8 cellular contexts compared by ENCODE assay signal in genomic region chr3:137792633-137793271, GRCh38. TPM values are rescaled to one million over a fixed set of nuclear protein-coding genes. Genes with fewer than 3 reads are reported as not detected.
A peak's percentile ranks its signal among the peaks of the same experiment; 100 is the strongest.
DNase-seq lines count a peak whose midpoint lies in the region; ATAC-seq lines count a peak whose summit lies in the region.
"Had no signal": no experiment of that assay in that cellular context is flagged by ENCODE, and none has a peak within 500 bp of the region (broad histone marks: within the 10 kb centered on the region; RNA-seq: fewer than 3 reads in every experiment).

No MANE protein-coding gene starts in this region.

- H3K9me3 ChIP-seq in adipocyte (ENCODE audit: control insufficient read depth, low read length) = no peaks in the 10 kb centered on the region

- ATAC-seq in GM18867 (IDR thresholded peaks at IDR 0.05; ENCODE audit: unreplicated experiment) = no peak

- H3K27me3 ChIP-seq in adipocyte (replicated peaks; ENCODE audit: control insufficient read depth, insufficient read depth, low read length) = peaks cover 4% of the 10 kb centered on the region

- H3K4me3 Mint-ChIP-seq in activated T-helper 1 cell treated with anti-CD3 and anti-CD28 coated beads, Interleukin-12 subunit alpha, Interleukin-12 subunit beta, Interleukin-2, Interleukin-4 antibody, amounts not matched to agents 30 ng/mL and 10 ng/mL and 1 ng/mL, durations not matched to agents 14 hours and 24 hours and 36 hours = no peak overlapping the region
- H3K4me3 Mint-ChIP-seq: T-helper 1 cell treated with Interleukin-12 subunit alpha and Interleukin-12 subunit beta and Interleukin-4 antibody, amounts not matched to agents 30 μg/mL and 1 μg/mL, for 36 hours had no signal

- no peaks in the 10 kb centered on the region for H3K4me1 ChIP-seq in adipocyte (ENCODE audit: control insufficient read depth, insufficient read depth, low read length)

- H3K36me3 Mint-ChIP-seq in activated T-helper 1 cell treated with anti-CD3 and anti-CD28 coated beads, Interleukin-12 subunit alpha, Interleukin-12 subunit beta, Interleukin-2, Interleukin-4 antibody, amounts not matched to agents 30 ng/mL and 10 ng/mL and 1 ng/mL, durations not matched to agents 14 hours and 24 hours and 36 hours (ENCODE audit: low read depth) = no peaks in the 10 kb centered on the region

- no peaks in the 10 kb centered on the region for H3K4me1 Mint-ChIP-seq in activated T-helper 1 cell treated with anti-CD3 and anti-CD28 coated beads, Interleukin-12 subunit alpha, Interleukin-12 subunit beta, Interleukin-2, Interleukin-4 antibody, amounts not matched to agents 30 ng/mL and 10 ng/mL and 1 ng/mL, durations not matched to agents 14 hours and 24 hours and 36 hours (ENCODE audit: low read depth)

- H3K27ac Mint-ChIP-seq in activated T-helper 1 cell treated with anti-CD3 and anti-CD28 coated beads, Interleukin-12 subunit alpha, Interleukin-12 subunit beta, Interleukin-2, Interleukin-4 antibody, amounts not matched to agents 30 ng/mL and 10 ng/mL and 1 ng/mL, durations not matched to agents 14 hours and 24 hours and 36 hours = no peak overlapping the region
- H3K27ac Mint-ChIP-seq: T-helper 1 cell treated with Interleukin-12 subunit alpha and Interleukin-12 subunit beta and Interleukin-4 antibody, amounts not matched to agents 30 μg/mL and 1 μg/mL, for 36 hours had no signal

- DNase-seq in ELR (ENCODE audit: low read depth) (peak; percentile 64), adipocyte (ENCODE audit: low read depth) (peak; percentile 18), lung microvascular endothelial cell (ENCODE audit: low read depth in 2 of 2) (peak; percentile 17 to 30)
- DNase-seq in Jurkat, Clone E6-1 (ENCODE audit: low read depth, low spot score) = peak; percentile 12
- DNase-seq in activated T-helper 1 cell treated with anti-CD3 and anti-CD28 coated beads, Interleukin-12 subunit alpha, Interleukin-12 subunit beta, Interleukin-2, Interleukin-4 antibody, amounts not matched to agents 30 ng/mL and 10 ng/mL and 1 ng/mL, durations not matched to agents 14 hours and 24 hours and 36 hours (ENCODE audit: low spot score) = no peak
- no peak for DNase-seq in activated naive CD4-positive, alpha-beta T cell (lab: John Stamatoyannopoulos, UW)

- H3K9me3 Mint-ChIP-seq in activated T-helper 1 cell treated with anti-CD3 and anti-CD28 coated beads, Interleukin-12 subunit alpha, Interleukin-12 subunit beta, Interleukin-2, Interleukin-4 antibody, amounts not matched to agents 30 ng/mL and 10 ng/mL and 1 ng/mL, durations not matched to agents 14 hours and 24 hours and 36 hours = no peaks in the 10 kb centered on the region
- H3K9me3 Mint-ChIP-seq: T-helper 1 cell treated with Interleukin-12 subunit alpha and Interleukin-12 subunit beta and Interleukin-4 antibody, amounts not matched to agents 30 μg/mL and 1 μg/mL, for 36 hours had no signal

- H3K9ac ChIP-seq in adipocyte (ENCODE audit: low read length) = no peak overlapping the region

- intact Hi-C loops in activated T-helper 1 cell treated with anti-CD3 and anti-CD28 coated beads, Interleukin-12 subunit alpha, Interleukin-12 subunit beta, Interleukin-2, Interleukin-4 antibody, amounts not matched to agents 30 ng/mL and 10 ng/mL and 1 ng/mL, durations not matched to agents 14 hours and 24 hours and 36 hours (cut with micrococcal nuclease) = no loop called here

- H3K4me3 ChIP-seq in Jurkat, Clone E6-1 (ENCODE audit: low read length) = no peak overlapping the region
- no peak overlapping the region for H3K4me3 ChIP-seq in adipocyte (ENCODE audit: low read length)

- H3K27me3 Mint-ChIP-seq in activated T-helper 1 cell treated with anti-CD3 and anti-CD28 coated beads, Interleukin-12 subunit alpha, Interleukin-12 subunit beta, Interleukin-2, Interleukin-4 antibody, amounts not matched to agents 30 ng/mL and 10 ng/mL and 1 ng/mL, durations not matched to agents 14 hours and 24 hours and 36 hours (ENCODE audit: insufficient read depth) = peaks cover 4% of the 10 kb centered on the region

- H3K36me3 ChIP-seq in adipocyte (ENCODE audit: control insufficient read depth, insufficient read depth, low read length, severe bottlenecking) = no peaks in the 10 kb centered on the region

RNA-seq across cellular contexts. Expression of gene SOX14, which starts 28.6 kb away (rescaled TPM):
- not detected for polyA plus RNA-seq in Jurkat, Clone E6-1 (2012; ENCODE audit: insufficient read depth, insufficient read length)
- not detected in 2 replicates for total RNA-seq in lung microvascular endothelial cell
- total RNA-seq in activated T-helper 1 cell treated with anti-CD3 and anti-CD28 coated beads, Interleukin-12 subunit alpha, Interleukin-12 subunit beta, Interleukin-2, Interleukin-4 antibody, amounts not matched to agents 30 ng/mL and 10 ng/mL and 1 ng/mL, durations not matched to agents 14 hours and 24 hours and 36 hours = not detected in 2 replicates

Comparison
In these comparisons a context has a peak if more than half of its experiments do, and no peak if none do; other contexts are left out.
1. DNase-seq: peak in ELR (single experiment), Jurkat, Clone E6-1 (single experiment), adipocyte (single experiment) and lung microvascular endothelial cell (2 of 2); none in activated T-helper 1 cell treated with anti-CD3 and anti-CD28 coated beads, Interleukin-12 subunit alpha, Interleukin-12 subunit beta, Interleukin-2, Interleukin-4 antibody, amounts not matched to agents 30 ng/mL and 10 ng/mL and 1 ng/mL, durations not matched to agents 14 hours and 24 hours and 36 hours (single experiment) and activated naive CD4-positive, alpha-beta T cell (0 of 4).